ENCODE assay signal across 10 cellular contexts in genomic region chr3:170634663-170635096, GRCh38. TPM values are rescaled to one million over a fixed set of nuclear protein-coding genes. Genes with fewer than 3 reads are reported as not detected.
DNase-seq lines count a peak whose midpoint lies in the region; ATAC-seq and TF ChIP-seq lines count a peak whose summit lies in the region.
"Had no signal": no experiment of that assay in that cellular context is flagged by ENCODE, and none has a peak within 500 bp of the region (broad histone marks: within the 10 kb centered on the region; RNA-seq: fewer than 3 reads in every experiment).

No MANE protein-coding gene starts in this region.

- TF ChIP-seq POLR2A in thyroid gland (IDR thresholded peaks at IDR 0.05) (no peak), tibial nerve (IDR thresholded peaks at IDR 0.05) (no peak), vagina (IDR thresholded peaks at IDR 0.05) (no peak)

- H3K9me3 Mint-ChIP-seq in activated naive CD8-positive, alpha-beta T cell treated with anti-CD3 and anti-CD28 coated beads, Interleukin-2, amount 50 U/mL, for 24 hours: no peaks in the 10 kb centered on the region
- no peaks in the 10 kb centered on the region for H3K9me3 Mint-ChIP-seq in activated naive CD8-positive, alpha-beta T cell treated with anti-CD3 and anti-CD28 coated beads for 36 hours

- no peak overlapping the region for H3K4me3 Mint-ChIP-seq in activated naive CD8-positive, alpha-beta T cell treated with anti-CD3 and anti-CD28 coated beads, Interleukin-2, amount 50 U/mL, for 24 hours
- H3K4me3 Mint-ChIP-seq in activated naive CD8-positive, alpha-beta T cell treated with anti-CD3 and anti-CD28 coated beads for 36 hours: no peak overlapping the region

- H3K4me1 ChIP-seq in thyroid gland (peaks cover 7 to 9% of the 10 kb centered on the region in 2 donors), tibial nerve (no peaks in the 10 kb centered on the region), vagina (no peaks in the 10 kb centered on the region)

- TF ChIP-seq CTCF in thyroid gland (IDR thresholded peaks at IDR 0.05): no peak
- TF ChIP-seq CTCF in tibial nerve (IDR thresholded peaks at IDR 0.05): no peak
- no peak for TF ChIP-seq CTCF in vagina (IDR thresholded peaks at IDR 0.05)

- intact Hi-C loops in thyroid gland (cut with DNase I): no loop called here
- intact Hi-C loops in vagina (cut with DNase I): no loop called here

- no peaks in the 10 kb centered on the region for H3K36me3 Mint-ChIP-seq in activated naive CD8-positive, alpha-beta T cell treated with anti-CD3 and anti-CD28 coated beads, Interleukin-2, amount 50 U/mL, for 24 hours (ENCODE audit: low read depth)
- H3K36me3 Mint-ChIP-seq in activated naive CD8-positive, alpha-beta T cell treated with anti-CD3 and anti-CD28 coated beads for 36 hours: no peaks in the 10 kb centered on the region

- WGBS in thyroid gland, 2 donors: 23 to 56% methylated on average over 1 of the region's 1 CpG
- WGBS in tibial nerve, 2 donors: 85 to 86% methylated on average over 1 of the region's 1 CpG

- peak overlapping the region in 2 of 3 donors; percentile 21 to 58 for H3K27ac ChIP-seq in thyroid gland
- no peak overlapping the region for H3K27ac ChIP-seq in tibial nerve
- H3K27ac ChIP-seq in vagina: no peak overlapping the region

- ATAC-seq in activated naive CD8-positive, alpha-beta T cell treated with anti-CD3 and anti-CD28 coated beads, Interleukin-2, amount 50 U/mL, for 24 hours: peak; percentile 31
- ATAC-seq in HG02588 (IDR thresholded peaks at IDR 0.05; ENCODE audit: unreplicated experiment) (peak; percentile 71), HG03442 (IDR thresholded peaks at IDR 0.05; ENCODE audit: unreplicated experiment) (peak; percentile 75)

- H3K36me3 ChIP-seq in thyroid gland: no peaks in the 10 kb centered on the region
- no peaks in the 10 kb centered on the region for H3K36me3 ChIP-seq in tibial nerve
- H3K36me3 ChIP-seq in vagina: no peaks in the 10 kb centered on the region

- no peak for DNase-seq in activated naive CD8-positive, alpha-beta T cell treated with anti-CD3 and anti-CD28 coated beads, Interleukin-2, amount 50 U/mL, for 24 hours
- no peak for DNase-seq in activated naive CD8-positive, alpha-beta T cell treated with anti-CD3 and anti-CD28 coated beads for 36 hours
- DNase-seq in thyroid gland (peak in 1 of 2 donors; percentile 55), NCI-H1436 treated with DMSO at 0.1 percent for 48 hours (lab: John Stamatoyannopoulos, UW) (no peak), tibial nerve (ENCODE audit: low spot score in 2 of 2) (no peak), vagina (ENCODE audit: extremely low spot score in 2 of 2) (no peak)
- DNase-seq: ACHN, NCI-H774 had no signal

- no peak overlapping the region for H3K4me3 ChIP-seq in thyroid gland (replicated peaks in 1 of 3)
- H3K4me3 ChIP-seq in tibial nerve: no peak overlapping the region
- no peak overlapping the region for H3K4me3 ChIP-seq in vagina

- H3K27me3 Mint-ChIP-seq in activated naive CD8-positive, alpha-beta T cell treated with anti-CD3 and anti-CD28 coated beads, Interleukin-2, amount 50 U/mL, for 24 hours: peaks cover 29% of the 10 kb centered on the region
- peaks cover 17% of the 10 kb centered on the region for H3K27me3 Mint-ChIP-seq in activated naive CD8-positive, alpha-beta T cell treated with anti-CD3 and anti-CD28 coated beads for 36 hours

- no peaks in the 10 kb centered on the region for H3K27me3 ChIP-seq in thyroid gland
- H3K27me3 ChIP-seq in tibial nerve: no peaks in the 10 kb centered on the region
- no peaks in the 10 kb centered on the region for H3K27me3 ChIP-seq in vagina

- no peaks in the 10 kb centered on the region for H3K9me3 ChIP-seq in thyroid gland
- no peaks in the 10 kb centered on the region for H3K9me3 ChIP-seq in tibial nerve
- no peaks in the 10 kb centered on the region for H3K9me3 ChIP-seq in vagina

- H3K4me1 Mint-ChIP-seq in activated naive CD8-positive, alpha-beta T cell treated with anti-CD3 and anti-CD28 coated beads, Interleukin-2, amount 50 U/mL, for 24 hours: peaks cover 3% of the 10 kb centered on the region
- H3K4me1 Mint-ChIP-seq in activated naive CD8-positive, alpha-beta T cell treated with anti-CD3 and anti-CD28 coated beads for 36 hours: peaks cover 2% of the 10 kb centered on the region

- H3K27ac Mint-ChIP-seq in activated naive CD8-positive, alpha-beta T cell treated with anti-CD3 and anti-CD28 coated beads, Interleukin-2, amount 50 U/mL, for 24 hours: no peak overlapping the region
- no peak overlapping the region for H3K27ac Mint-ChIP-seq in activated naive CD8-positive, alpha-beta T cell treated with anti-CD3 and anti-CD28 coated beads for 36 hours

- no peak for TF ChIP-seq EP300 in tibial nerve (IDR thresholded peaks at IDR 0.05)

RNA-seq across cellular contexts. Expression of gene SLC7A14, which starts 48.8 kb away (rescaled TPM):
- not detected for total RNA-seq in activated naive CD8-positive, alpha-beta T cell treated with anti-CD3 and anti-CD28 coated beads for 36 hours
- total RNA-seq in thyroid gland: under 1 TPM in 3 of 4 donors, not detected in 1; 0.11 to 0.34 (median 0.13) TPM
- total RNA-seq in tibial nerve: under 1 TPM in 1 of 4 donors, not detected in 3; 0.44 TPM
- 1.2 TPM for total RNA-seq in vagina

Comparison
In these comparisons a context has a peak if more than half of its experiments do, and no peak if none do; other contexts are left out.
1. H3K27ac ChIP-seq: peak in thyroid gland (2 of 3); none in tibial nerve (0 of 4) and vagina (single experiment).
2. Peak in every context shown above with its lines, with median percentiles within 50 percentile points of each other: ATAC-seq.